9 cellular contexts compared by ENCODE assay signal in the genomic region with DNA sequence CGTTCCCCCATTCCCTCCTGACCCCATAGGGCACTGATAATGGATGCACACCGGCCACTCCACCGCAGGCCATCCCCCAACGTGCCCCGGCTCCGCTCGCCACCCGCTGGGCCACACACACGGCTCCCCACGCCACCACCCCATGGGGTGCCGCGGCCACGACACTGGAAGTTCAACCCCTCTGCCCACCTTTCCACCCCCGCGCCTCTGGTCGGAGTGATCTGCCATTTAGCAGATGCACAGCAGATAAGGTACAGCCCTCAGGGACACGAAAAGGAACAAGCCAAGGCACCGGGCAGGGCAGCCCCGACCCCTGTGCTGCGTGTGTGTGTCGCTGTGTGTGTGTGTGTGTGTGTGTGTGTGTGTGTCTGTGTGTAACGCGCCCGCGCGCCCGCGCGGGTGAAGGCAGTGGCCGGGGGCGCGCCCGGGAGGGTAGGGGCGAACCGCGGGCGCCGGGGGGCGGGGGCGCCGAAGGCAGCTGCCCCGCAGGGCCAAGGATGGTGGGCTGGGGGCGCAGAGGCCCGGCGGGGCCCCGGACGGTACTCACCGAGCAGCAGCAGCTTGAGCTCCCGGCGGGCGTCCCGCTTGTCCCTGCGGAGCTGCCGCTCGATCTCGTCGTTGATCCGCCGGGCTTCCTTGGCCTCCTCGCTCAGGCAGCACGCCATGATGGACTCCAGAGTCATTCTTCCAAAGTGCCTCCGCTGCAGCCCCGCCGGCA. TPM values are rescaled to one million over a fixed set of nuclear protein-coding genes. Genes with fewer than 3 reads are reported as not detected.
DNase-seq lines count a peak whose midpoint lies in the region; FAIRE-seq and TF ChIP-seq lines count a peak whose summit lies in the region.
"Had no signal": no experiment of that assay in that cellular context is flagged by ENCODE, and none has a peak within 500 bp of the region (broad histone marks: within the 10 kb centered on the region; RNA-seq: fewer than 3 reads in every experiment).

No MANE protein-coding gene starts in this region.

- peak; percentile 80 for DNase-seq in DMS 273 (lab: John Stamatoyannopoulos, UW; ENCODE audit: unreplicated experiment)
- DNase-seq in DMS 273 treated with DMSO at 0.1 percent for 48 hours (lab: John Stamatoyannopoulos, UW), result no peak
- DNase-seq in RKO (ENCODE audit: low spot score), result peak; percentile 53
- DNase-seq in activated naive CD4-positive, alpha-beta T cell treated with Interleukin-2 at 50 U/mL for 16 hours, result peak; percentile 67
- peak; percentile 73 for DNase-seq in glutamatergic neuron
- DNase-seq in occipital lobe (lab: John Stamatoyannopoulos, UW), result peak; percentile 46
- DNase-seq in tibial artery, result peak; percentile 52 to 79
- DNase-seq in D721Med (ENCODE audit: insufficient read length, low spot score), result no peak

- peaks cover 16% of the 10 kb centered on the region for H3K9me3 Mint-ChIP-seq in glutamatergic neuron (ENCODE audit: unreplicated experiment)

- no peak for FAIRE-seq in D721Med (lab: Jason Lieb, UNC)
- FAIRE-seq: A204.1 had no signal

- intact Hi-C loops in tibial artery (cut with DNase I; ENCODE audit: low total_unique reads), result loop anchor here (5.0 kb wide), 1 partner anchor 183 kb away; no protein-coding TSS in a partner anchor

- peaks cover 15% of the 10 kb centered on the region for H3K4me1 Mint-ChIP-seq in glutamatergic neuron (ENCODE audit: low read depth, unreplicated experiment)

- H3K9me3 ChIP-seq in tibial artery, result no peaks in the 10 kb centered on the region

- peak overlapping the region; percentile 82 to 91 for H3K27ac ChIP-seq in tibial artery

- H3K4me3 ChIP-seq in tibial artery, result peak overlapping the region; percentile 61 to 84

- TF ChIP-seq CTCF in glutamatergic neuron (IDR thresholded peaks at IDR 0.05; ENCODE audit: partially characterized antibody, unreplicated experiment) (no peak), tibial artery (IDR thresholded peaks at IDR 0.05) (no peak), D721Med (IDR thresholded peaks at IDR 0.05; ENCODE audit: insufficient read depth, missing control alignments) (no peak)

- peak overlapping the region; percentile 97 for H3K27ac Mint-ChIP-seq in glutamatergic neuron (ENCODE audit: unreplicated experiment)

- H3K36me3 Mint-ChIP-seq in glutamatergic neuron (ENCODE audit: unreplicated experiment), result no peaks in the 10 kb centered on the region

- H3K4me3 Mint-ChIP-seq in glutamatergic neuron (ENCODE audit: unreplicated experiment), result peak overlapping the region; percentile 97

- H3K27me3 Mint-ChIP-seq in glutamatergic neuron (ENCODE audit: unreplicated experiment), result peaks cover 11% of the 10 kb centered on the region

- no peaks in the 10 kb centered on the region for H3K27me3 ChIP-seq in tibial artery

- peaks cover 0 to 63% (median 23%) of the 10 kb centered on the region in 4 donors for H3K4me1 ChIP-seq in tibial artery

- no peaks in the 10 kb centered on the region for H3K36me3 ChIP-seq in tibial artery

RNA-seq across cellular contexts. Expression of gene GNAQ, which starts 0.9 kb away (rescaled TPM):
- total RNA-seq in glutamatergic neuron (ENCODE audit: unreplicated experiment), result 72.8 TPM
- total RNA-seq in occipital lobe, result 169 TPM

Comparison
In these comparisons a context has a peak if more than half of its experiments do, and no peak if none do; other contexts are left out.
1. DNase-seq: peak in DMS 273 (single experiment), RKO (single experiment), activated naive CD4-positive, alpha-beta T cell treated with Interleukin-2 at 50 U/mL for 16 hours (single experiment), glutamatergic neuron (single experiment), occipital lobe (single experiment) and tibial artery (2 of 2); none in DMS 273 treated with DMSO at 0.1 percent for 48 hours (single experiment) and D721Med (single experiment).